ENCODE assay signal across 27 cellular contexts in genomic region chr1:77841574-77841973, GRCh38. TPM values are rescaled to one million over a fixed set of nuclear protein-coding genes. Genes with fewer than 3 reads are reported as not detected.
"Had no signal": no experiment of that assay in that cellular context is flagged by ENCODE, and none has a peak within 500 bp of the region (broad histone marks: within the 10 kb centered on the region; RNA-seq: fewer than 3 reads in every experiment).

No MANE protein-coding gene starts in this region.

- H3K27ac ChIP-seq: brain microvascular endothelial cell, lower lobe of right lung, ovary, spleen, testis had no signal

- H3K4me3 ChIP-seq: lower lobe of right lung, mucosa of descending colon, ovary, spleen, testis, transverse colon had no signal

- H3K27ac Mint-ChIP-seq: activated CD4-positive, alpha-beta memory T cell treated with anti-CD3 and anti-CD28 coated beads for 36 hours; activated naive CD4-positive, alpha-beta T cell treated with anti-CD3 and anti-CD28 coated beads, Interleukin-2, amount 10 ng/mL, durations not matched to agents 7 days and 5 days; activated naive CD8-positive, alpha-beta T cell treated with anti-CD3 and anti-CD28 coated beads, Interleukin-2, amount 10 ng/mL, durations not matched to agents 7 days and 5 days; natural killer cell treated with Interleukin-12 subunit alpha and Interleukin-12 subunit beta and Interleukin-15 and Interleukin-18, amount 100 ng/mL, for 72 hours; progenitor cell of endocrine pancreas had no signal

- H3K27me3 Mint-ChIP-seq: activated CD4-positive, alpha-beta memory T cell treated with anti-CD3 and anti-CD28 coated beads for 36 hours; activated naive CD4-positive, alpha-beta T cell treated with anti-CD3 and anti-CD28 coated beads, Interleukin-2, amount 10 ng/mL, durations not matched to agents 7 days and 5 days; activated naive CD8-positive, alpha-beta T cell treated with anti-CD3 and anti-CD28 coated beads, Interleukin-2, amount 10 ng/mL, durations not matched to agents 7 days and 5 days; natural killer cell treated with Interleukin-12 subunit alpha and Interleukin-12 subunit beta and Interleukin-15 and Interleukin-18, amount 100 ng/mL, for 72 hours; progenitor cell of endocrine pancreas had no signal

- H3K4me3 Mint-ChIP-seq: activated CD4-positive, alpha-beta memory T cell treated with anti-CD3 and anti-CD28 coated beads for 36 hours; activated naive CD4-positive, alpha-beta T cell treated with anti-CD3 and anti-CD28 coated beads, Interleukin-2, amount 10 ng/mL, durations not matched to agents 7 days and 5 days; activated naive CD8-positive, alpha-beta T cell treated with anti-CD3 and anti-CD28 coated beads, Interleukin-2, amount 10 ng/mL, durations not matched to agents 7 days and 5 days; natural killer cell treated with Interleukin-12 subunit alpha and Interleukin-12 subunit beta and Interleukin-15 and Interleukin-18, amount 100 ng/mL, for 72 hours had no signal

- H3K9me3 Mint-ChIP-seq: activated CD4-positive, alpha-beta memory T cell treated with anti-CD3 and anti-CD28 coated beads for 36 hours; activated naive CD4-positive, alpha-beta T cell treated with anti-CD3 and anti-CD28 coated beads, Interleukin-2, amount 10 ng/mL, durations not matched to agents 7 days and 5 days; activated naive CD8-positive, alpha-beta T cell treated with anti-CD3 and anti-CD28 coated beads, Interleukin-2, amount 10 ng/mL, durations not matched to agents 7 days and 5 days; natural killer cell treated with Interleukin-12 subunit alpha and Interleukin-12 subunit beta and Interleukin-15 and Interleukin-18, amount 100 ng/mL, for 72 hours had no signal

- H3K27me3 ChIP-seq: brain microvascular endothelial cell, ovary, spleen, testis, transverse colon had no signal

- FAIRE-seq: astrocyte had no signal

- H3K36me3 Mint-ChIP-seq: natural killer cell treated with Interleukin-12 subunit alpha and Interleukin-12 subunit beta and Interleukin-15 and Interleukin-18, amount 100 ng/mL, for 72 hours had no signal

- H3K36me3 ChIP-seq: ovary had no signal

- DNase-seq: activated CD4-positive, alpha-beta memory T cell treated with anti-CD3 and anti-CD28 coated beads for 36 hours; activated CD4-positive, alpha-beta T cell treated with anti-CD3 and anti-CD28 coated beads for 4 hours; activated CD8-positive, alpha-beta memory T cell treated with anti-CD3 and anti-CD28 coated beads, Interleukin-2, amount 50 U/mL, for 4 hours; activated gamma-delta T cell; activated naive CD4-positive, alpha-beta T cell treated with anti-CD3 and anti-CD28 coated beads, Interleukin-2, amount 10 ng/mL, durations not matched to agents 7 days and 5 days; activated naive CD8-positive, alpha-beta T cell treated with anti-CD3 and anti-CD28 coated beads, Interleukin-2, amount 10 ng/mL, durations not matched to agents 7 days and 5 days; activated T-cell treated with anti-CD3 and anti-CD28 coated beads, Interleukin-2, amount 50 U/mL, for 1 hour; amniotic stem cell; brain microvascular endothelial cell; caudate nucleus; foreskin melanocyte; kidney glomerular epithelial cell; lower lobe of right lung; mucosa of descending colon; ovary; retina; spleen; stimulated activated CD4-positive, alpha-beta T cell treated with anti-CD3 and anti-CD28 coated beads, Interleukin-2, amount 100 ng/mL, for 48 hours; stimulated activated naive CD8-positive, alpha-beta T cell treated with anti-CD3 and anti-CD28 coated beads, Interleukin-15, Interleukin-2, amounts not matched to agents 100 U/mL and 50 U/mL, for 24 hours; T-helper 1 cell; testis; transverse colon had no signal

- H3K4me1 Mint-ChIP-seq: activated naive CD8-positive, alpha-beta T cell treated with anti-CD3 and anti-CD28 coated beads, Interleukin-2, amount 10 ng/mL, durations not matched to agents 7 days and 5 days had no signal

- H3K9me3 ChIP-seq: lower lobe of right lung, mucosa of descending colon, ovary, spleen, testis, transverse colon had no signal

- ATAC-seq: esophagus mucosa; left lobe of liver; lower lobe of right lung; mucosa of descending colon; natural killer cell treated with Interleukin-12 subunit alpha and Interleukin-12 subunit beta and Interleukin-15 and Interleukin-18, amount 100 ng/mL, for 72 hours; stimulated activated naive CD8-positive, alpha-beta T cell treated with anti-CD3 and anti-CD28 coated beads, Interleukin-15, Interleukin-2, amounts not matched to agents 100 U/mL and 50 U/mL, for 24 hours had no signal

- H3K4me1 ChIP-seq: spleen, testis had no signal

RNA-seq across cellular contexts. Expression of gene NEXN, which starts 46.9 kb away (rescaled TPM):
- total RNA-seq: natural killer cell treated with Interleukin-12 subunit alpha and Interleukin-12 subunit beta and Interleukin-15 and Interleukin-18, amount 100 ng/mL, for 72 hours had no signal
